In the genomic region with DNA sequence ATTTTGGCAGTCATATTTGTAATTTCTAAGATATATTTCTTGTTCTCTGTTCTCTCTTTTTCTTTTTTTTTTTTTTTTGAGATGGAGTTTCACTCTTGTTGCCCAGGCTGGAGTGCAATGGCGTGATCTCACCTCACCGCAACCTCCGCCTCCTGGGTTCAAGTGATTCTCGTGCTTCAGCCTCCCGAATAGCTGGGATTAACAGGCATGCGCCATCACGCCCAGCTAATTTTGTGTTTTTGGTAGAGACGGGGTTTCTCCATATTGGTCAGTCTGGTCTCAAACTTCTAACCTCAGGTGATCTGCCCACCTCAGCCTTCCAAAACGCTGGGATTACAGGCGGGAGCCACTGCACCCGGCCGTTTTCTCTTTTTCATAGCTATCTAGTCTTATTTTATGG, we compare ENCODE assay signal across 1 cellular context. TPM values are rescaled to one million over a fixed set of nuclear protein-coding genes. Genes with fewer than 3 reads are reported as not detected.
"Had no signal": no experiment of that assay in that cellular context is flagged by ENCODE, and none has a peak within 500 bp of the region (broad histone marks: within the 10 kb centered on the region; RNA-seq: fewer than 3 reads in every experiment).

No MANE protein-coding gene starts in this region.

RNA-seq across cellular contexts. Expression of gene MYO1G, which starts 46.7 kb away (rescaled TPM):
- total RNA-seq: epithelial cell of proximal tubule had no signal
